Comparison of ENCODE assay signal across 1 cellular context in genomic region chr17:41792835-41793748, GRCh38.
TF ChIP-seq lines count a peak whose summit lies in the region.

No MANE protein-coding gene starts in this region.

TF ChIP-seq in HepG2, 621 proteins besides CTCF, POLR2A, EP300 and RAD21 (continued from another document and continues in another):
- TF ChIP-seq ZNF547 (CRISPR knock-in tag; IDR thresholded peaks at IDR 0.05) = 0 out of 2 replicates have a peak, but pooled peaks have one; percentile 11
- TF ChIP-seq DNMT3B (CRISPR knock-in tag; conservative IDR thresholded peaks at IDR 0.05) = no peak
- no peak for TF ChIP-seq SIN3B (IDR thresholded peaks at IDR 0.05; ENCODE audit: low read length)
- TF ChIP-seq CERS6 (CRISPR knock-in tag; IDR thresholded peaks at IDR 0.05) = no peak
- TF ChIP-seq ZBTB43 (CRISPR knock-in tag; conservative IDR thresholded peaks at IDR 0.05) = no peak
- no peak for TF ChIP-seq ZSCAN9 (CRISPR knock-in tag; IDR thresholded peaks at IDR 0.05; ENCODE audit: borderline replicate concordance)
- no peak for TF ChIP-seq ZFYVE20 (CRISPR knock-in tag; IDR thresholded peaks at IDR 0.05; ENCODE audit: borderline replicate concordance, low read depth)
- no peak for TF ChIP-seq ZNF513 (CRISPR knock-in tag; conservative IDR thresholded peaks at IDR 0.05)
- TF ChIP-seq SKIL (CRISPR knock-in tag; IDR thresholded peaks at IDR 0.05; ENCODE audit: borderline replicate concordance) = peak; percentile 59; the same call in 1 of the 2 replicates
- TF ChIP-seq ZEB1 (IDR thresholded peaks at IDR 0.05; ENCODE audit: insufficient replicate concordance, low read depth) = peak; percentile 53
- TF ChIP-seq ZNF710 (CRISPR knock-in tag; IDR thresholded peaks at IDR 0.05; ENCODE audit: borderline replicate concordance) = peak; percentile 29; the same call in 1 of the 2 replicates
- peak; percentile 65 for TF ChIP-seq ZNF281 (CRISPR knock-in tag; IDR thresholded peaks at IDR 0.05; ENCODE audit: borderline replicate concordance)
- no peak for TF ChIP-seq ISX (CRISPR knock-in tag; conservative IDR thresholded peaks at IDR 0.05)
- TF ChIP-seq MAF1 (CRISPR knock-in tag; IDR thresholded peaks at IDR 0.05; ENCODE audit: borderline replicate concordance) = no peak
- TF ChIP-seq NFYC (CRISPR knock-in tag; IDR thresholded peaks at IDR 0.05) = no peak
- TF ChIP-seq ARID4A (CRISPR knock-in tag; IDR thresholded peaks at IDR 0.05; ENCODE audit: borderline replicate concordance) = peak; percentile 69; the same call in 1 of the 2 replicates
- TF ChIP-seq DRAP1 (CRISPR knock-in tag; IDR thresholded peaks at IDR 0.05) = no peak; the same call in none of the 2 replicates
- no peak; the same call in 1 of the 2 replicates for TF ChIP-seq AHDC1 (CRISPR knock-in tag; IDR thresholded peaks at IDR 0.05; ENCODE audit: borderline replicate concordance)
- no peak for TF ChIP-seq NR2F2 (IDR thresholded peaks at IDR 0.05; ENCODE audit: borderline replicate concordance, low read depth)
- no peak for TF ChIP-seq PBX3 (CRISPR knock-in tag; IDR thresholded peaks at IDR 0.05; ENCODE audit: borderline replicate concordance)
- peak; percentile 53; the same call in 1 of the 2 replicates for TF ChIP-seq ZXDC (CRISPR knock-in tag; IDR thresholded peaks at IDR 0.05)
- TF ChIP-seq KMT2B (CRISPR knock-in tag; IDR thresholded peaks at IDR 0.05) = peak; percentile 35; the same call in 1 of the 2 replicates
